ENCODE assay signal across 13 cellular contexts in genomic region chr10:32298066-32298812, GRCh38. TPM values are rescaled to one million over a fixed set of nuclear protein-coding genes. Genes with fewer than 3 reads are reported as not detected.
DNase-seq lines count a peak whose midpoint lies in the region; ATAC-seq and TF ChIP-seq lines count a peak whose summit lies in the region.
"Had no signal": no experiment of that assay in that cellular context is flagged by ENCODE, and none has a peak within 500 bp of the region (broad histone marks: within the 10 kb centered on the region; RNA-seq: fewer than 3 reads in every experiment).

No MANE protein-coding gene starts in this region.

- H3K4me1 ChIP-seq in right atrium auricular region = peaks cover 0 to 4% of the 10 kb centered on the region in 2 donors

- H3K9me3 ChIP-seq in T-helper 17 cell (ENCODE audit: control insufficient read depth, low read length, poor library complexity, severe bottlenecking) (no peaks in the 10 kb centered on the region), right atrium auricular region (no peaks in the 10 kb centered on the region)

- intact Hi-C loops in left cardiac atrium (cut with DNase I) = no loop called here

- H3K36me3 Mint-ChIP-seq in activated naive CD4-positive, alpha-beta T cell treated with anti-CD3 and anti-CD28 coated beads, Interleukin-2, amount 10 ng/mL, durations not matched to agents 7 days and 5 days = peaks cover 35% of the 10 kb centered on the region
- peaks cover 2% of the 10 kb centered on the region for H3K36me3 Mint-ChIP-seq in T-helper 17 cell (ENCODE audit: low read depth)
- H3K36me3 Mint-ChIP-seq in stimulated activated effector memory CD8-positive, alpha-beta T cell treated with anti-CD3 and anti-CD28 coated beads, Interleukin-12 subunit alpha, Interleukin-12 subunit beta, amount 100 ng/mL, for 72 hours = peaks cover 68% of the 10 kb centered on the region

- no peaks in the 10 kb centered on the region for H3K27me3 Mint-ChIP-seq in activated naive CD4-positive, alpha-beta T cell treated with anti-CD3 and anti-CD28 coated beads, Interleukin-2, amount 10 ng/mL, durations not matched to agents 7 days and 5 days
- no peaks in the 10 kb centered on the region for H3K27me3 Mint-ChIP-seq in T-helper 17 cell

- H3K4me1 Mint-ChIP-seq in activated naive CD4-positive, alpha-beta T cell treated with anti-CD3 and anti-CD28 coated beads, Interleukin-2, amount 10 ng/mL, durations not matched to agents 7 days and 5 days = peaks cover 43% of the 10 kb centered on the region
- H3K4me1 Mint-ChIP-seq in T-helper 17 cell = peaks cover 55% of the 10 kb centered on the region
- H3K4me1 Mint-ChIP-seq in stimulated activated effector memory CD8-positive, alpha-beta T cell treated with anti-CD3 and anti-CD28 coated beads, Interleukin-12 subunit alpha, Interleukin-12 subunit beta, amount 100 ng/mL, for 72 hours = peaks cover 37% of the 10 kb centered on the region

- TF ChIP-seq CTCF in right atrium auricular region (IDR thresholded peaks at IDR 0.05) = no peak

- peak overlapping the region; percentile 77 for H3K27ac Mint-ChIP-seq in activated naive CD4-positive, alpha-beta T cell treated with anti-CD3 and anti-CD28 coated beads, Interleukin-2, amount 10 ng/mL, durations not matched to agents 7 days and 5 days
- H3K27ac Mint-ChIP-seq in T-helper 17 cell = peak overlapping the region; percentile 92
- H3K27ac Mint-ChIP-seq in stimulated activated effector memory CD8-positive, alpha-beta T cell treated with anti-CD3 and anti-CD28 coated beads, Interleukin-12 subunit alpha, Interleukin-12 subunit beta, amount 100 ng/mL, for 72 hours = peak overlapping the region; percentile 77

- no peak overlapping the region for H3K4me3 ChIP-seq in right atrium auricular region
- H3K4me3 ChIP-seq: GM12878 had no signal

- H3K9me3 Mint-ChIP-seq in activated naive CD4-positive, alpha-beta T cell treated with anti-CD3 and anti-CD28 coated beads, Interleukin-2, amount 10 ng/mL, durations not matched to agents 7 days and 5 days = no peaks in the 10 kb centered on the region
- no peaks in the 10 kb centered on the region for H3K9me3 Mint-ChIP-seq in stimulated activated effector memory CD8-positive, alpha-beta T cell treated with anti-CD3 and anti-CD28 coated beads, Interleukin-12 subunit alpha, Interleukin-12 subunit beta, amount 100 ng/mL, for 72 hours

- no peaks in the 10 kb centered on the region for H3K27me3 ChIP-seq in right atrium auricular region

- no peak for DNase-seq in activated naive CD4-positive, alpha-beta T cell treated with anti-CD3 and anti-CD28 coated beads, Interleukin-2, amount 10 ng/mL, durations not matched to agents 7 days and 5 days
- DNase-seq in activated naive CD4-positive, alpha-beta T cell (lab: John Stamatoyannopoulos, UW) = no peak
- DNase-seq in T-helper 17 cell (no peak), fibroblast of peridontal ligament (ENCODE audit: extremely low read depth) (peak; percentile 41), right atrium auricular region (ENCODE audit: low spot score) (no peak), NCI-H1930 (lab: John Stamatoyannopoulos, UW) (no peak), left cardiac atrium (no peak)
- DNase-seq in stimulated activated effector memory CD8-positive, alpha-beta T cell treated with anti-CD3 and anti-CD28 coated beads, Interleukin-12 subunit alpha, Interleukin-12 subunit beta, amount 100 ng/mL, for 72 hours (ENCODE audit: low spot score in 2 of 2) = no peak
- DNase-seq: cortex of kidney; NCI-H1436 treated with DMSO at 0.1 percent for 48 hours; stimulated activated naive CD4-positive, alpha-beta T cell treated with Interleukin-2 at 50 U/mL for 16 hours had no signal

- H3K36me3 ChIP-seq in right atrium auricular region = peaks cover 6% of the 10 kb centered on the region

- peak overlapping the region; percentile 5 for H3K4me3 Mint-ChIP-seq in activated naive CD4-positive, alpha-beta T cell treated with anti-CD3 and anti-CD28 coated beads, Interleukin-2, amount 10 ng/mL, durations not matched to agents 7 days and 5 days
- peak overlapping the region; percentile 76 for H3K4me3 Mint-ChIP-seq in T-helper 17 cell
- H3K4me3 Mint-ChIP-seq in stimulated activated effector memory CD8-positive, alpha-beta T cell treated with anti-CD3 and anti-CD28 coated beads, Interleukin-12 subunit alpha, Interleukin-12 subunit beta, amount 100 ng/mL, for 72 hours = peak overlapping the region; percentile 53

- ATAC-seq in T-helper 17 cell = no peak
- ATAC-seq in stimulated activated effector memory CD8-positive, alpha-beta T cell treated with anti-CD3 and anti-CD28 coated beads, Interleukin-12 subunit alpha, Interleukin-12 subunit beta, amount 100 ng/mL, for 72 hours = no peak
- no peak for ATAC-seq in left cardiac atrium
- ATAC-seq: GM12878 had no signal

- CTCF ChIA-PET in activated naive CD4-positive, alpha-beta T cell treated with anti-CD3 and anti-CD28 coated beads, Interleukin-2, amount 10 ng/mL, durations not matched to agents 7 days and 5 days (lab: Charles Lee) = no interaction called here

- no peak overlapping the region for H3K27ac ChIP-seq in right atrium auricular region
- H3K27ac ChIP-seq: C4-2B had no signal

RNA-seq across cellular contexts. Expression of gene EPC1, which starts 48.7 kb away (rescaled TPM):
- total RNA-seq in T-helper 17 cell = 100 to 1,000 TPM; 178 to 189 TPM
- 10 to 100 TPM; 19.5 to 20.1 TPM for total RNA-seq in right atrium auricular region
- 10 to 100 TPM; 21.0 to 23.0 TPM for total RNA-seq in left cardiac atrium

Comparison
In these comparisons a context has a peak if more than half of its experiments do, and no peak if none do; other contexts are left out.
1. H3K4me3 Mint-ChIP-seq: peak in every context shown above with its lines; median percentile 76 in T-helper 17 cell; 53 in stimulated activated effector memory CD8-positive, alpha-beta T cell treated with anti-CD3 and anti-CD28 coated beads, Interleukin-12 subunit alpha, Interleukin-12 subunit beta, amount 100 ng/mL, for 72 hours; 5 in activated naive CD4-positive, alpha-beta T cell treated with anti-CD3 and anti-CD28 coated beads, Interleukin-2, amount 10 ng/mL, durations not matched to agents 7 days and 5 days.
2. RNA of gene EPC1, which starts 48.7 kb away (total RNA-seq): 178 to 189 TPM in T-helper 17 cell; 21.0 to 23.0 TPM in left cardiac atrium and 19.5 to 20.1 TPM in right atrium auricular region; every median in the first group is over 4 times any median in the second.
3. Peak in every context shown above with its lines, with median percentiles within 50 percentile points of each other: H3K27ac Mint-ChIP-seq.